ENCODE assay signal across 1 cellular context in genomic region chr6:16840291-16840690, GRCh38.
TF ChIP-seq lines count a peak whose summit lies in the region.

No MANE protein-coding gene starts in this region.

TF ChIP-seq in GM12878, 131 proteins besides CTCF, POLR2A, EP300 and RAD21 (continued from another document):
- TF ChIP-seq IKZF2 (IDR thresholded peaks at IDR 0.05) = peak in 1 of 2 experiments; percentile 26; a peak in 1 of 4 replicates
- TF ChIP-seq CHD2 (IDR thresholded peaks at IDR 0.05; ENCODE audit: borderline replicate concordance, low read depth, low read length) = peak; percentile 47; the same call in 1 of the 2 replicates
- TF ChIP-seq, protein P1, sequence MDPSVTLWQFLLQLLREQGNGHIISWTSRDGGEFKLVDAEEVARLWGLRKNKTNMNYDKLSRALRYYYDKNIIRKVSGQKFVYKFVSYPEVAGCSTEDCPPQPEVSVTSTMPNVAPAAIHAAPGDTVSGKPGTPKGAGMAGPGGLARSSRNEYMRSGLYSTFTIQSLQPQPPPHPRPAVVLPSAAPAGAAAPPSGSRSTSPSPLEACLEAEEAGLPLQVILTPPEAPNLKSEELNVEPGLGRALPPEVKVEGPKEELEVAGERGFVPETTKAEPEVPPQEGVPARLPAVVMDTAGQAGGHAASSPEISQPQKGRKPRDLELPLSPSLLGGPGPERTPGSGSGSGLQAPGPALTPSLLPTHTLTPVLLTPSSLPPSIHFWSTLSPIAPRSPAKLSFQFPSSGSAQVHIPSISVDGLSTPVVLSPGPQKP (IDR thresholded peaks at IDR 0.05; ENCODE audit: low read depth, low read length) = no peak
- TF ChIP-seq STAT1 (conservative IDR thresholded peaks at IDR 0.05) = no peak
- no peak for TF ChIP-seq TARDBP (IDR thresholded peaks at IDR 0.05; ENCODE audit: borderline replicate concordance)
- TF ChIP-seq ATF2 (IDR thresholded peaks at IDR 0.05; ENCODE audit: low read length) = peak; percentile 36; the same call in 1 of the 2 replicates
- TF ChIP-seq SIN3A (IDR thresholded peaks at IDR 0.05; ENCODE audit: low read depth, low read length) = no peak
- TF ChIP-seq HDAC6 (IDR thresholded peaks at IDR 0.05; ENCODE audit: unreplicated experiment) = no peak
- TF ChIP-seq GATAD2B (conservative IDR thresholded peaks at IDR 0.05; ENCODE audit: low read depth) = no peak
- TF ChIP-seq POLR2AphosphoS2 (IDR thresholded peaks at IDR 0.05; ENCODE audit: low read depth, low read length) = no peak
- no peak for TF ChIP-seq ZNF24 (IDR thresholded peaks at IDR 0.05)
- no peak for TF ChIP-seq CEBPZ (IDR thresholded peaks at IDR 0.05; ENCODE audit: low read depth, low read length)
